In the genomic region with DNA sequence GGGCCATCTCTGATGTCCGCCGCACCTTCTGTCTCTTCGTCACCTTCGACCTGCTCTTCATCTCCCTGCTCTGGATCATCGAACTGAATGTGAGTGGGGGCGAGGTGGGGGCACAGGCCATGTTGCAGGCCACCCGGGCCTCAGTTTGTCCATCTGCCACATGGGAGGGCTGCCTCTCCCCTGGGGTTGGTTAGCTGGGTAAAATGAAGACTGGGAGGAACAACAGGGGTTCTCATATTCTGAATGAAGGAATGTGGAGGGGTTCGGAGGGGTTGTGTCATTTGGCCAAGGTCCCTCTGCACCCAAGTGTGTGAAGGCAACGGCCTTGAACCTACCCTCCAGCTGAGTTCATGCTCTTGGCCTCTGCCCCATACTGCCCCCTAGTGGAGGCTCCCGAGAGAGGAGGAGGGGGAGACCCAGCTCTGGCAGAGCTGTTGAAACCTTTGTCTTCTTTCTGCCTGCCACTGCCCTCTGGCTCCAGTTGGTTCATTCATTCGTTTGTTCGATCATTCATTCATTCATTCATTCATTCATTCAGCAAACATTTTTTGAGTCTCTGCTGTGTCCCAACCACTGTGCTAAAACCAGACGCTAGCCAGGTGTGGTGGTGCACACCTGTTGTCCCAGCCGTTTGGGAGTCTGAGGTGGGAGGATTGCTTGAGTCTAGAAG, we compare ENCODE assay signal across 8 cellular contexts. TPM values are rescaled to one million over a fixed set of nuclear protein-coding genes. Genes with fewer than 3 reads are reported as not detected.
A peak's percentile ranks its signal among the peaks of the same experiment; 100 is the strongest.
DNase-seq lines count a peak whose midpoint lies in the region; ATAC-seq and TF ChIP-seq lines count a peak whose summit lies in the region.

No MANE protein-coding gene starts in this region.

- DNase-seq in AG09319 (ENCODE audit: extremely low read depth, low read depth) (no peak), GM19240 (ENCODE audit: insufficient read length, low spot score) (peak; percentile 91), RWPE2 (ENCODE audit: low spot score) (no peak), glomerular visceral epithelial cell (ENCODE audit: extremely low spot score) (peak; percentile 52), prostate gland (ENCODE audit: low spot score) (peak; percentile 47), DMS79 treated with DMSO at 0.1 percent for 48 hours (lab: John Stamatoyannopoulos, UW) (no peak)
- DNase-seq in activated naive CD4-positive, alpha-beta T cell (lab: John Stamatoyannopoulos, UW), result peak; percentile 42 to 73 (median 63)

- TF ChIP-seq POLR2A in prostate gland (IDR thresholded peaks at IDR 0.05), result no peak

- WGBS in prostate gland, result 73% methylated on average over 14 of the region's 14 CpGs

- no peak overlapping the region for H3K27ac ChIP-seq in RWPE2 (ENCODE audit: poor library complexity, severe bottlenecking)
- no peak overlapping the region for H3K27ac ChIP-seq in prostate gland

- intact Hi-C loops in prostate gland (cut with DNase I), result no loop called here

- H3K9me3 ChIP-seq in RWPE2 (ENCODE audit: severe bottlenecking), result no peaks in the 10 kb centered on the region
- H3K9me3 ChIP-seq in prostate gland, result no peaks in the 10 kb centered on the region

- ATAC-seq in RWPE2 (ENCODE audit: low read depth), result no peak
- ATAC-seq in HG03280 (IDR thresholded peaks at IDR 0.05; ENCODE audit: unreplicated experiment), result no peak

- H3K27me3 ChIP-seq in RWPE2 (ENCODE audit: insufficient read depth, poor library complexity, severe bottlenecking) (no peaks in the 10 kb centered on the region), prostate gland (replicated peaks; ENCODE audit: insufficient read depth) (no peaks in the 10 kb centered on the region)

- 0 out of 2 replicates have a peak, but pooled peaks cover 3% of the 10 kb centered on the region for H3K36me3 ChIP-seq in RWPE2 (ENCODE audit: low read depth)
- H3K36me3 ChIP-seq in prostate gland, result no peaks in the 10 kb centered on the region

- no peak overlapping the region for H3K4me3 ChIP-seq in RWPE2 (ENCODE audit: severe bottlenecking)
- H3K4me3 ChIP-seq in prostate gland, result no peak overlapping the region

- TF ChIP-seq CTCF in AG09319 (IDR thresholded peaks at IDR 0.05; ENCODE audit: low read depth, low read length) (peak; percentile 76), RWPE2 (IDR thresholded peaks at IDR 0.05; ENCODE audit: poor library complexity, severe bottlenecking) (peak; percentile 80), prostate gland (IDR thresholded peaks at IDR 0.05) (peak; percentile 43 to 55 (median 52))

- H3K4me1 ChIP-seq in RWPE2 (ENCODE audit: insufficient read depth, poor library complexity, severe bottlenecking) (no peaks in the 10 kb centered on the region), prostate gland (replicated peaks) (peaks cover 13% of the 10 kb centered on the region)

RNA-seq across cellular contexts. Expression of a gene that starts 11.4 kb away (rescaled TPM):
- 10 to 100 TPM in 1 of 2 donors, 1 to 10 TPM in 1; 4.3 to 44.3 TPM for total RNA-seq in prostate gland

RNA-seq across cellular contexts. Expression of a gene that starts 14.5 kb away (rescaled TPM):
- 1 to 10 TPM; 2.7 to 5.8 TPM for total RNA-seq in prostate gland

RNA-seq across cellular contexts. Expression of a gene that starts 16.9 kb away (rescaled TPM):
- 100 to 1,000 TPM in 1 of 2 donors, 10 to 100 TPM in 1; 52.5 to 202 TPM for total RNA-seq in prostate gland

RNA-seq across cellular contexts. Expression of a gene that starts 27.0 kb away (rescaled TPM):
- 100 to 1,000 TPM in 1 of 2 donors, 10 to 100 TPM in 1; 69.0 to 108 TPM for total RNA-seq in prostate gland

RNA-seq across cellular contexts. Expression of a gene that starts 34.1 kb away (rescaled TPM):
- 10 to 100 TPM; 44.6 to 50.0 TPM for total RNA-seq in prostate gland

Comparison
In these comparisons a context has a peak if more than half of its experiments do, and no peak if none do; other contexts are left out.
1. DNase-seq: peak in GM19240 (single experiment), activated naive CD4-positive, alpha-beta T cell (4 of 4), glomerular visceral epithelial cell (single experiment) and prostate gland (single experiment); none in AG09319 (single experiment), RWPE2 (single experiment) and DMS79 treated with DMSO at 0.1 percent for 48 hours (single experiment).
2. Peak in every context shown above with its lines, with median percentiles within 50 percentile points of each other: CTCF ChIP-seq.